10 cellular contexts compared by ENCODE assay signal in the genomic region with DNA sequence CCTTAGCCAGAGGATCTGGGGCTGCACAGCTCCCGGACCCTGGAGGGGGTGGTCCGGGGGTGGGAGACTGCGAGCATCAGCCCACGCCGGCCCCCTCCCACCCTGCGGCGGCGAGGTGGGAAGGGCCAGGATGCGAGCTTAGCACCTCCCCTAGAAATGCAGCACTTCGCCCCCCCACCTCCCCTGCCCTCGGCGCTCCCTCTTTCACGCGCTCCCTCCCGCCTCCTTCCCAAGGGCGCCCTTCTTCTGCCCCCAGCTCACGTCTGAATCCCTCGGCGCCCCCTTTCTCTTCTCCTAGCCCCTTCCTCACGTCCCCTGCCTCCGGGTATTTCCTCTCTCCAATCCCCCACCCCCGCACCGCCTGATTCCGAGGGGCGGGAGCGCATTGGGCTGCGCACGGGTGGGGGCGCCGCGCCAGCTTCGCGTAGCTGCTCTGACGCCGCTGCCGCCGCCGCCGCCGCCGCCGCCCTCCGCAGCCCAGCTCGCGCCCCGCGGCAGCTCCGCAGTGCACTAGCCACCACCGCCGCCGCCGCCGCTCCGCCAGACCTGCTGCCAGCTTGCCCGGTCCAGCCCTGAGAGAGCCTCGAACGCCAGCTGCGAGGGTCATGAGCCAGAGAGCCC. TPM values are rescaled to one million over a fixed set of nuclear protein-coding genes. Genes with fewer than 3 reads are reported as not detected.
DNase-seq lines count a peak whose midpoint lies in the region; ATAC-seq, FAIRE-seq and TF ChIP-seq lines count a peak whose summit lies in the region.
"Had no signal": no experiment of that assay in that cellular context is flagged by ENCODE, and none has a peak within 500 bp of the region (broad histone marks: within the 10 kb centered on the region; RNA-seq: fewer than 3 reads in every experiment).

A gene with protein sequence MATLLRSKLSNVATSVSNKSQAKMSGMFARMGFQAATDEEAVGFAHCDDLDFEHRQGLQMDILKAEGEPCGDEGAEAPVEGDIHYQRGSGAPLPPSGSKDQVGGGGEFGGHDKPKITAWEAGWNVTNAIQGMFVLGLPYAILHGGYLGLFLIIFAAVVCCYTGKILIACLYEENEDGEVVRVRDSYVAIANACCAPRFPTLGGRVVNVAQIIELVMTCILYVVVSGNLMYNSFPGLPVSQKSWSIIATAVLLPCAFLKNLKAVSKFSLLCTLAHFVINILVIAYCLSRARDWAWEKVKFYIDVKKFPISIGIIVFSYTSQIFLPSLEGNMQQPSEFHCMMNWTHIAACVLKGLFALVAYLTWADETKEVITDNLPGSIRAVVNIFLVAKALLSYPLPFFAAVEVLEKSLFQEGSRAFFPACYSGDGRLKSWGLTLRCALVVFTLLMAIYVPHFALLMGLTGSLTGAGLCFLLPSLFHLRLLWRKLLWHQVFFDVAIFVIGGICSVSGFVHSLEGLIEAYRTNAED (plus strand): TSS at position 505 of the 621 bp plus-strand sequence. CDS start 239 bp downstream, outside the sequence.

- H3K14ac ChIP-seq in H1 (ENCODE audit: insufficient read length) = no peak within 1 kb of the TSS

- 0 out of 2 replicates have a peak within 1 kb of the TSS, but pooled peaks have one; percentile 36 for H2AFZ ChIP-seq in H1 (ENCODE audit: low read length)

- peaks cover 5 to 56% (median 33%) of the 10 kb centered on the region in 4 experiments for H3K4me1 ChIP-seq in H1 (replicated peaks in 1 of 4; ENCODE audit: control insufficient read depth in 3 of 4, insufficient read depth in 4 of 4, low read length in 3 of 4)

- ATAC-seq in activated CD8-positive, alpha-beta memory T cell treated with anti-CD3 and anti-CD28 coated beads, Interleukin-2, amount 10 ng/mL, durations not matched to agents 7 days and 5 days = no peak
- ATAC-seq in stimulated activated memory B cell treated with anti-CD40 and anti-IgM and Interleukin-4, amounts not matched to agents 10 μg/mL and 1 μg/mL and 100 μg/mL, for 72 hours = no peak
- ATAC-seq in GM19397 (IDR thresholded peaks at IDR 0.05; ENCODE audit: unreplicated experiment) = no peak
- ATAC-seq: lower lobe of right lung had no signal

- H2BK20ac ChIP-seq in H1 (ENCODE audit: low read length) = 0 out of 2 replicates have a peak within 1 kb of the TSS, but pooled peaks have one; percentile 11

- no peak for TF ChIP-seq RAD21 in H1 (IDR thresholded peaks at IDR 0.05 in 1 of 2, conservative IDR thresholded peaks at IDR 0.05 in 1 of 2; ENCODE audit: low read depth in 2 of 2, low read length in 2 of 2)

- H4K91ac ChIP-seq in H1 (replicated peaks; ENCODE audit: insufficient read length, low read length) = no peak within 1 kb of the TSS

- H3K79me2 ChIP-seq in H1 (ENCODE audit: control insufficient read depth in 1 of 2, insufficient read depth in 2 of 2, low read length in 2 of 2) = no peaks in the 10 kb centered on the region

- peaks cover 11 to 20% of the 10 kb centered on the region in 2 experiments for H4K20me1 ChIP-seq in H1 (replicated peaks in 1 of 2; ENCODE audit: control insufficient read depth in 1 of 2, insufficient read depth in 2 of 2, low read length in 2 of 2)

- H3K18ac ChIP-seq in H1 (ENCODE audit: extremely low read depth, low read length) = peak within 1 kb of the TSS; percentile 71

- FAIRE-seq in H1 (lab: Jason Lieb, UNC) = no peak
- FAIRE-seq: endometrium had no signal

- no peak for DNase-seq in activated CD8-positive, alpha-beta memory T cell treated with anti-CD3 and anti-CD28 coated beads, Interleukin-2, amount 10 ng/mL, durations not matched to agents 7 days and 5 days
- no peak for DNase-seq in activated CD8-positive, alpha-beta memory T cell treated with anti-CD3 and anti-CD28 coated beads, Interleukin-2, amount 50 U/mL, for 4 hours
- no peak for DNase-seq in SK-N-MC (ENCODE audit: low read depth, low spot score)
- DNase-seq in H1 (ENCODE audit: low read depth in 1 of 2, low spot score in 2 of 2) = peak in 1 of 2 experiments; percentile 71
- DNase-seq in NCI-H2029 (lab: John Stamatoyannopoulos, UW) = no peak
- no peak for DNase-seq in activated CD4-positive, CD25-positive, alpha-beta regulatory T cell (lab: John Stamatoyannopoulos, UW)
- DNase-seq: lower lobe of right lung had no signal

- H3K23me2 ChIP-seq in H1 (ENCODE audit: low read depth, low read length) = peaks cover 23% of the 10 kb centered on the region

- no peak within 1 kb of the TSS for H3K56ac ChIP-seq in H1 (replicated peaks; ENCODE audit: insufficient read length, low read depth, low read length)

- no peak within 1 kb of the TSS for H4K5ac ChIP-seq in H1 (ENCODE audit: insufficient read length, low read depth, low read length)

- H3K36me3 ChIP-seq in SK-N-MC (ENCODE audit: insufficient read depth, low read length) (no peaks in the 10 kb centered on the region), H1 (ENCODE audit: control insufficient read depth in 2 of 4, insufficient read depth in 4 of 4, low read length in 3 of 4) (no peaks in the 10 kb centered on the region)
- H3K36me3 ChIP-seq: lower lobe of right lung had no signal

- POLR2A ChIA-PET in H1 (lab: Charles Lee; ENCODE audit: partially characterized antibody) = interaction anchor here (0.8 to 2.7 kb wide), 8 partner anchors 10 to 81 kb away, joined by 3 to 9 read pairs (median 4); a partner anchor contains a TSS

- H3K4me3 Mint-ChIP-seq in activated CD8-positive, alpha-beta memory T cell treated with anti-CD3 and anti-CD28 coated beads, Interleukin-2, amount 10 ng/mL, durations not matched to agents 7 days and 5 days = peak within 1 kb of the TSS; percentile 14
- H3K4me3 Mint-ChIP-seq in stimulated activated memory B cell treated with anti-CD40 and anti-IgM and Interleukin-4, amounts not matched to agents 10 μg/mL and 1 μg/mL and 100 μg/mL, for 72 hours = peak within 1 kb of the TSS; percentile 42

- peak within 1 kb of the TSS; percentile 9 for H3K27ac Mint-ChIP-seq in activated CD8-positive, alpha-beta memory T cell treated with anti-CD3 and anti-CD28 coated beads, Interleukin-2, amount 10 ng/mL, durations not matched to agents 7 days and 5 days
- no peak within 1 kb of the TSS for H3K27ac Mint-ChIP-seq in stimulated activated memory B cell treated with anti-CD40 and anti-IgM and Interleukin-4, amounts not matched to agents 10 μg/mL and 1 μg/mL and 100 μg/mL, for 72 hours

- H4K8ac ChIP-seq in H1 (ENCODE audit: extremely low read depth, insufficient read depth, low read length) = peak within 1 kb of the TSS; percentile 15

- H3K36me3 Mint-ChIP-seq in activated CD8-positive, alpha-beta memory T cell treated with anti-CD3 and anti-CD28 coated beads, Interleukin-2, amount 10 ng/mL, durations not matched to agents 7 days and 5 days = peaks cover 5% of the 10 kb centered on the region
- H3K36me3 Mint-ChIP-seq in stimulated activated memory B cell treated with anti-CD40 and anti-IgM and Interleukin-4, amounts not matched to agents 10 μg/mL and 1 μg/mL and 100 μg/mL, for 72 hours = peaks cover 6% of the 10 kb centered on the region

- TF ChIP-seq EP300 in H1 (IDR thresholded peaks at IDR 0.05; ENCODE audit: borderline replicate concordance in 1 of 2, low read depth in 2 of 2, low read length in 2 of 2) = no peak

- H2BK120ac ChIP-seq in H1 (replicated peaks; ENCODE audit: low read depth, low read length) = no peak within 1 kb of the TSS

- peak within 1 kb of the TSS; percentile 65; the same call in 1 of the 2 replicates for H2BK15ac ChIP-seq in H1 (ENCODE audit: low read length)

- peak within 1 kb of the TSS; percentile 86 for H3K4me2 ChIP-seq in H1 (ENCODE audit: insufficient read depth in 1 of 2, low read depth in 2 of 2, low read length in 2 of 2)

- H3K23ac ChIP-seq in H1 (ENCODE audit: insufficient read length) = no peak within 1 kb of the TSS

- H3K9me3 Mint-ChIP-seq in activated CD8-positive, alpha-beta memory T cell treated with anti-CD3 and anti-CD28 coated beads, Interleukin-2, amount 10 ng/mL, durations not matched to agents 7 days and 5 days (ENCODE audit: low read depth) = no peaks in the 10 kb centered on the region
- peaks cover 2% of the 10 kb centered on the region for H3K9me3 Mint-ChIP-seq in stimulated activated memory B cell treated with anti-CD40 and anti-IgM and Interleukin-4, amounts not matched to agents 10 μg/mL and 1 μg/mL and 100 μg/mL, for 72 hours

- no peak for TF ChIP-seq CTCF in H1 (IDR thresholded peaks at IDR 0.05; ENCODE audit: control extremely low read depth in 1 of 3, insufficient read depth in 1 of 3, low read depth in 1 of 3, low read length in 3 of 3)

- H3K79me1 ChIP-seq in H1 (ENCODE audit: low read depth, low read length) = no peaks in the 10 kb centered on the region

- H3K27ac ChIP-seq in SK-N-MC (no peak within 1 kb of the TSS), H1 (ENCODE audit: low read depth, low read length) (no peak within 1 kb of the TSS)
- H3K27ac ChIP-seq: lower lobe of right lung had no signal

- no peak for TF ChIP-seq POLR2A in H1 (IDR thresholded peaks at IDR 0.05; ENCODE audit: control extremely low read depth in 1 of 2, low read depth in 2 of 2, low read length in 2 of 2)

- H3K27me3 ChIP-seq in H1 (replicated peaks in 1 of 4; ENCODE audit: control insufficient read depth in 3 of 4, extremely low read depth in 1 of 4, insufficient read depth in 3 of 4, low read length in 3 of 4) = peaks cover 86 to 100% (median 99%) of the 10 kb centered on the region in 4 experiments

- WGBS in H1 (ENCODE audit: extremely low coverage in 1 of 2, insufficient coverage in 1 of 2, insufficient read length in 1 of 2, insufficient replicate concordance in 2 of 2, low coverage in 1 of 2, low lambda C conversion rate in 2 of 2, missing lambda C conversion rate in 1 of 2), 2 experiments = 4% methylated on average over 39 of the region's 58 CpGs; no CpG with 5 or more reads in 1 of the 2 experiments

- H3K9me3 ChIP-seq in SK-N-MC (ENCODE audit: low read depth, low read length) = no peaks in the 10 kb centered on the region
- no peaks in the 10 kb centered on the region for H3K9me3 ChIP-seq in H1 (ENCODE audit: insufficient read depth in 2 of 2, low read depth in 1 of 2, low read length in 1 of 2)
- H3K9me3 ChIP-seq: lower lobe of right lung had no signal

- H3K4ac ChIP-seq in H1 (replicated peaks; ENCODE audit: insufficient read length, low read depth, low read length) = no peak within 1 kb of the TSS

- H2BK12ac ChIP-seq in H1 (ENCODE audit: low read depth, low read length) = peak within 1 kb of the TSS; percentile 81; the same call in 1 of the 2 replicates

- no peak within 1 kb of the TSS for H2AK5ac ChIP-seq in H1 (ENCODE audit: low read depth, low read length)

- H3K4me3 ChIP-seq in SK-N-MC (peak within 1 kb of the TSS; percentile 18; the same call in 1 of the 2 replicates), H1 (ENCODE audit: extremely low read depth in 1 of 4, insufficient read depth in 2 of 4, low read depth in 3 of 4, low read length in 4 of 4) (peak within 1 kb of the TSS; percentile 16 to 59 (median 42); a peak in 7 of 8 replicates)
- H3K4me3 ChIP-seq: lower lobe of right lung had no signal

- H3K4me1 Mint-ChIP-seq in activated CD8-positive, alpha-beta memory T cell treated with anti-CD3 and anti-CD28 coated beads, Interleukin-2, amount 10 ng/mL, durations not matched to agents 7 days and 5 days = peaks cover 33% of the 10 kb centered on the region
- H3K4me1 Mint-ChIP-seq in stimulated activated memory B cell treated with anti-CD40 and anti-IgM and Interleukin-4, amounts not matched to agents 10 μg/mL and 1 μg/mL and 100 μg/mL, for 72 hours = peaks cover 59% of the 10 kb centered on the region

- CTCF ChIA-PET in activated CD8-positive, alpha-beta memory T cell treated with anti-CD3 and anti-CD28 coated beads, Interleukin-2, amount 10 ng/mL, durations not matched to agents 7 days and 5 days (lab: Charles Lee) = interaction anchor here (1.1 to 1.5 kb wide), 4 partner anchors 15 to 237 kb away, joined by 3 to 4 read pairs (median 4); no protein-coding TSS in a partner anchor
- CTCF ChIA-PET in H1 (lab: Charles Lee; ENCODE audit: partially characterized antibody) = interaction anchor here (0.8 to 12.4 kb wide), 26 partner anchors 10 to 169 kb away, joined by 3 to 236 read pairs (median 14); a partner anchor contains a TSS

- H3K9ac ChIP-seq in SK-N-MC (ENCODE audit: insufficient read length) (no peak within 1 kb of the TSS), H1 (replicated peaks in 1 of 4; ENCODE audit: extremely low read depth in 1 of 4, low read depth in 3 of 4, low read length in 3 of 4) (no peak within 1 kb of the TSS)

- peaks cover 91% of the 10 kb centered on the region for H3K27me3 Mint-ChIP-seq in activated CD8-positive, alpha-beta memory T cell treated with anti-CD3 and anti-CD28 coated beads, Interleukin-2, amount 10 ng/mL, durations not matched to agents 7 days and 5 days
- H3K27me3 Mint-ChIP-seq in stimulated activated memory B cell treated with anti-CD40 and anti-IgM and Interleukin-4, amounts not matched to agents 10 μg/mL and 1 μg/mL and 100 μg/mL, for 72 hours = peaks cover 92% of the 10 kb centered on the region

- H2BK5ac ChIP-seq in H1 (ENCODE audit: low read depth, low read length) = no peak within 1 kb of the TSS

RNA-seq across cellular contexts. Expression of the gene that starts here (rescaled TPM):
- total RNA-seq in activated CD8-positive, alpha-beta memory T cell treated with anti-CD3 and anti-CD28 coated beads, Interleukin-2, amount 10 ng/mL, durations not matched to agents 7 days and 5 days = not detected
- total RNA-seq in H1 (2021; fragmentation: NEBNext Ultra II Directional; extraction: Animal tissue kit (Norgen Biotek cat#: 25700)) = 0.15 and 0.33 TPM in 2 replicates
- 0.09 and 0.19 TPM in 2 replicates for polyA plus RNA-seq in H1 (2011; rRNA removed)
- 0.10 TPM for polyA plus RNA-seq in H1 (2011; cell fraction: cytosol; rRNA removed)
- 0.20 TPM for polyA plus RNA-seq in H1 (2011; cell fraction: nucleus; rRNA removed)
- polyA plus RNA-seq in H1 (2012, experiment 1 of 2) = 0.12 to 0.53 TPM (median 0.31 TPM) in 4 replicates
- 0.13 TPM for polyA plus RNA-seq in H1 (2012, experiment 2 of 2)
- polyA plus RNA-seq in H1 (2013, experiment 1 of 2) = 0.28 TPM
- polyA plus RNA-seq in H1 (2013, experiment 2 of 2) = 0.33 TPM
- polyA minus RNA-seq in H1 (2011; rRNA and poly(A)+ RNA removed) = 0.12 and 0.16 TPM in 2 replicates
- polyA minus RNA-seq in H1 (2011; cell fraction: cytosol; rRNA and poly(A)+ RNA removed) = not detected
- polyA minus RNA-seq in H1 (2011; cell fraction: nucleus; rRNA and poly(A)+ RNA removed) = not detected
- total RNA-seq: lower lobe of right lung had no signal
